ENCODE assay signal across 22 cellular contexts in genomic region chr3:37642959-37643598, GRCh38.
"Had no signal": no experiment of that assay in that cellular context is flagged by ENCODE, and none has a peak within 500 bp of the region (broad histone marks: within the 10 kb centered on the region; RNA-seq: fewer than 3 reads in every experiment).

No MANE protein-coding gene starts in this region.

- DNase-seq: activated CD4-positive, alpha-beta memory T cell treated with anti-CD3 and anti-CD28 coated beads, Interleukin-2, amount 10 ng/mL, durations not matched to agents 7 days and 5 days; activated CD4-positive, alpha-beta T cell treated with anti-CD3 and anti-CD28 coated beads for 36 hours; activated CD4-positive, alpha-beta T cell treated with anti-CD3 and anti-CD28 coated beads, Interleukin-2, amount 50 U/mL, for 1 hour; activated CD8-positive, alpha-beta memory T cell treated with anti-CD3 and anti-CD28 coated beads, Interleukin-2, amount 50 U/mL, for 4 hours; activated naive CD4-positive, alpha-beta T cell treated with anti-CD3 and anti-CD28 coated beads, Interleukin-2, amount 50 U/mL, for 16 hours; activated naive CD8-positive, alpha-beta T cell treated with anti-CD3 and anti-CD28 coated beads, Interleukin-2, amount 10 ng/mL, durations not matched to agents 7 days and 5 days; activated T-cell treated with anti-CD3 and anti-CD28 coated beads, Interleukin-2, amount 50 U/mL, for 1 hour; adrenal gland; anterior cingulate cortex; caudate nucleus; KG1; NCI-H1092; NCI-H1694 treated with DMSO at 0.1 percent for 48 hours; NCI-H2029 treated with DMSO at 0.1 percent for 48 hours; NCI-H345; NCI-H510A; NCI-H526 treated with DMSO at 0.1 percent for 48 hours; PC-3; SHP77; WERI-Rb-1 had no signal

- H3K27me3 ChIP-seq: adrenal gland, breast epithelium, SJSA1 had no signal

- H3K4me3 ChIP-seq: adrenal gland, breast epithelium, SJSA1 had no signal

- H3K9me3 ChIP-seq: adrenal gland, breast epithelium, SJSA1 had no signal

- ATAC-seq: activated CD4-positive, alpha-beta T cell treated with anti-CD3 and anti-CD28 coated beads for 36 hours; PC-3 had no signal

- H3K36me3 ChIP-seq: adrenal gland, breast epithelium, SJSA1, WERI-Rb-1 had no signal

- H3K27ac ChIP-seq: breast epithelium, SJSA1, WERI-Rb-1 had no signal

- H3K4me1 ChIP-seq: breast epithelium, SJSA1 had no signal
